ENCODE assay signal across 17 cellular contexts in the genomic region with DNA sequence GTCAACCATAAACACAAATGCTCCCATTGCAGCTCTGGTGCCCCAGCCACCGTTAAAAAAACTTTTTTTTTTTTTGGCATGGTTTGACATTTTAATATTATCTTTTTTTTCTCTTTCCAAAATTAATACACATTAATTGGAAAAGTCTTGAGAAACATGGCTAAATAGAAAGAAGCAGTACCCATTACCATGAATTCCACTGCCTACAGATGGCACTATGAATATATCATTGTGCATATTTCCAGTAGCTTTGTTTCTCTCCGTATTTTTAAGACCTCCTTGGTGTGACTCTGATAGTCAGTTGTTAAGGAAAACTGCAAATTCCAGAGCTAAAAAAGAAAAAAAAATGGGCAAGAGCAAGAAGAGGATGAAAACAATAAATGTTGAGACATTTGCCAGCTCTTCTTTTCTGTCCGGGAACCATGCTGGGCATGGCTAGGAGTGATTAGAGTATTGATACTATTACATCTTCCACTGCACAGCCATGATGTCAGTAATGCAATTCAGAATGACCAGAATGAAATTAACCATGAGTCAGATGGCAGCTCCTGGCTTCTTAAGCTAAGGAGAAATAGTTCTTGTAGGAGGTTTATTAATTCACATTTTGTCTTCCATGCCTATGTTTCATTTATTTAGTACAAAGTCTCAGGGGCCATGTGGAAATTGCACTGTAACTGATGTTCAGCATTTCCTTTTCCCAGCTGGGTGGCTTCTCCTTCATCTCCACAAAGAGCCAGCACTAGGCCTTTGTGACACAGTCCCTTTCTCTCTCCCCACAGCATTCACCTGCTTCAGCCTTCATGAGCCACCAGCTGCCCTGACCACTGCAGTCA. TPM values are rescaled to one million over a fixed set of nuclear protein-coding genes. Genes with fewer than 3 reads are reported as not detected.
A peak's percentile ranks its signal among the peaks of the same experiment; 100 is the strongest.
DNase-seq lines count a peak whose midpoint lies in the region; ATAC-seq and TF ChIP-seq lines count a peak whose summit lies in the region.
"Had no signal": no experiment of that assay in that cellular context is flagged by ENCODE, and none has a peak within 500 bp of the region (broad histone marks: within the 10 kb centered on the region; RNA-seq: fewer than 3 reads in every experiment).

No MANE protein-coding gene starts in this region.

- H3K36me3 Mint-ChIP-seq in HFFc6 (ENCODE audit: low read depth) = no peaks in the 10 kb centered on the region
- no peaks in the 10 kb centered on the region for H3K36me3 Mint-ChIP-seq in activated CD8-positive, alpha-beta memory T cell treated with anti-CD3 and anti-CD28 coated beads, Interleukin-2, amount 10 ng/mL, durations not matched to agents 7 days and 5 days

- H3K27me3 Mint-ChIP-seq in HFFc6 (ENCODE audit: insufficient read depth) = no peaks in the 10 kb centered on the region
- peaks cover 58% of the 10 kb centered on the region for H3K27me3 Mint-ChIP-seq in activated CD8-positive, alpha-beta memory T cell treated with anti-CD3 and anti-CD28 coated beads, Interleukin-2, amount 10 ng/mL, durations not matched to agents 7 days and 5 days

- peaks cover 10% of the 10 kb centered on the region for H3K4me1 Mint-ChIP-seq in HFFc6 (ENCODE audit: low read depth)
- H3K4me1 Mint-ChIP-seq in activated CD8-positive, alpha-beta memory T cell treated with anti-CD3 and anti-CD28 coated beads, Interleukin-2, amount 10 ng/mL, durations not matched to agents 7 days and 5 days = no peaks in the 10 kb centered on the region
- H3K4me1 Mint-ChIP-seq: activated naive CD8-positive, alpha-beta T cell treated with anti-CD3 and anti-CD28 coated beads, Interleukin-2, amount 50 U/mL, for 24 hours had no signal

- no peak overlapping the region for H3K4me3 Mint-ChIP-seq in HFFc6
- H3K4me3 Mint-ChIP-seq in activated CD8-positive, alpha-beta memory T cell treated with anti-CD3 and anti-CD28 coated beads, Interleukin-2, amount 10 ng/mL, durations not matched to agents 7 days and 5 days = no peak overlapping the region
- H3K4me3 Mint-ChIP-seq: activated naive CD8-positive, alpha-beta T cell treated with anti-CD3 and anti-CD28 coated beads, Interleukin-2, amount 50 U/mL, for 24 hours had no signal

- H3K27ac Mint-ChIP-seq in HFFc6 = no peak overlapping the region
- no peak overlapping the region for H3K27ac Mint-ChIP-seq in activated CD8-positive, alpha-beta memory T cell treated with anti-CD3 and anti-CD28 coated beads, Interleukin-2, amount 10 ng/mL, durations not matched to agents 7 days and 5 days
- H3K27ac Mint-ChIP-seq: activated naive CD8-positive, alpha-beta T cell treated with anti-CD3 and anti-CD28 coated beads, Interleukin-2, amount 50 U/mL, for 24 hours had no signal

- H3K27ac ChIP-seq in foreskin keratinocyte (no peak overlapping the region), caudate nucleus (ENCODE audit: low read depth, low read length) (no peak overlapping the region), suprapubic skin (no peak overlapping the region)

- H3K4me3 ChIP-seq in AG10803 (ENCODE audit: low read length) (no peak overlapping the region), suprapubic skin (no peak overlapping the region)

- H3K27me3 ChIP-seq in foreskin keratinocyte (peaks cover 3% of the 10 kb centered on the region), suprapubic skin (no peaks in the 10 kb centered on the region)

- CTCF ChIA-PET in activated CD8-positive, alpha-beta memory T cell treated with anti-CD3 and anti-CD28 coated beads, Interleukin-2, amount 10 ng/mL, durations not matched to agents 7 days and 5 days (lab: Charles Lee) = interaction anchor here (1.1 kb wide), 1 partner anchor 9 kb away, joined by 3 read pairs; no protein-coding TSS in a partner anchor

- TF ChIP-seq POLR2A in suprapubic skin (IDR thresholded peaks at IDR 0.05) = no peak

- no peak for TF ChIP-seq EP300 in suprapubic skin (IDR thresholded peaks at IDR 0.05)

- no peaks in the 10 kb centered on the region for H3K9me3 Mint-ChIP-seq in HFFc6
- H3K9me3 Mint-ChIP-seq in activated CD8-positive, alpha-beta memory T cell treated with anti-CD3 and anti-CD28 coated beads, Interleukin-2, amount 10 ng/mL, durations not matched to agents 7 days and 5 days (ENCODE audit: low read depth) = no peaks in the 10 kb centered on the region
- H3K9me3 Mint-ChIP-seq: activated naive CD8-positive, alpha-beta T cell treated with anti-CD3 and anti-CD28 coated beads, Interleukin-2, amount 50 U/mL, for 24 hours had no signal

- 0 out of 2 replicates have a peak, but pooled peaks have one; percentile 6 for TF ChIP-seq CTCF in AG10803 (conservative IDR thresholded peaks at IDR 0.05; ENCODE audit: low read length)
- TF ChIP-seq CTCF in HFFc6 (IDR thresholded peaks at IDR 0.05) = peak; percentile 26; the same call in 1 of the 2 replicates
- TF ChIP-seq CTCF in foreskin keratinocyte (conservative IDR thresholded peaks at IDR 0.05) = peak; percentile 27
- no peak for TF ChIP-seq CTCF in suprapubic skin (IDR thresholded peaks at IDR 0.05)

- DNase-seq in AG10803 (ENCODE audit: low read depth) (peak; percentile 24), HFFc6 (no peak), foreskin keratinocyte (no peak), caudate nucleus (lab: John Stamatoyannopoulos, UW) (no peak), suprapubic skin (ENCODE audit: low spot score in 2 of 2) (no peak), RPMI8226 (no peak)
- DNase-seq in activated CD8-positive, alpha-beta memory T cell treated with anti-CD3 and anti-CD28 coated beads, Interleukin-2, amount 10 ng/mL, durations not matched to agents 7 days and 5 days = no peak
- DNase-seq: activated naive CD8-positive, alpha-beta T cell treated with anti-CD3 and anti-CD28 coated beads, Interleukin-2, amount 50 U/mL, for 24 hours; AML-193; H7; mammary epithelial cell; NCI-H2029 treated with DMSO at 0.1 percent for 48 hours; NCI-H526; right cardiac atrium; stimulated activated CD4-positive, alpha-beta T cell treated with anti-CD3 and anti-CD28 coated beads, Interleukin-1b, Interleukin-23, amount 100 ng/mL, for 48 hours; T-helper 1 cell had no signal

- H3K36me3 ChIP-seq in suprapubic skin = no peaks in the 10 kb centered on the region

- ATAC-seq in SK-N-SH treated with all-trans-retinoic acid at 6 μM for 48 hours (peak; percentile 57), foreskin keratinocyte (no peak)
- no peak for ATAC-seq in activated CD8-positive, alpha-beta memory T cell treated with anti-CD3 and anti-CD28 coated beads, Interleukin-2, amount 10 ng/mL, durations not matched to agents 7 days and 5 days
- ATAC-seq: activated naive CD8-positive, alpha-beta T cell treated with anti-CD3 and anti-CD28 coated beads, Interleukin-2, amount 50 U/mL, for 24 hours; right cardiac atrium had no signal

- 55% methylated on average over 3 of the region's 3 CpGs for WGBS in suprapubic skin

- H3K4me1 ChIP-seq in foreskin keratinocyte (no peaks in the 10 kb centered on the region), suprapubic skin (no peaks in the 10 kb centered on the region)

- H3K9me3 ChIP-seq in suprapubic skin = no peaks in the 10 kb centered on the region

TF ChIP-seq in SK-N-SH treated with all-trans-retinoic acid at 6 μM for 48 hours, 23 proteins besides CTCF, POLR2A, EP300 and RAD21 (continues in another document):
- TF ChIP-seq TCF4 (CRISPR knock-in tag; IDR thresholded peaks at IDR 0.05; ENCODE audit: borderline replicate concordance) (no peak), BACH2 (CRISPR knock-in tag; IDR thresholded peaks at IDR 0.05; ENCODE audit: borderline replicate concordance) (no peak)
- TF ChIP-seq, protein P1, sequence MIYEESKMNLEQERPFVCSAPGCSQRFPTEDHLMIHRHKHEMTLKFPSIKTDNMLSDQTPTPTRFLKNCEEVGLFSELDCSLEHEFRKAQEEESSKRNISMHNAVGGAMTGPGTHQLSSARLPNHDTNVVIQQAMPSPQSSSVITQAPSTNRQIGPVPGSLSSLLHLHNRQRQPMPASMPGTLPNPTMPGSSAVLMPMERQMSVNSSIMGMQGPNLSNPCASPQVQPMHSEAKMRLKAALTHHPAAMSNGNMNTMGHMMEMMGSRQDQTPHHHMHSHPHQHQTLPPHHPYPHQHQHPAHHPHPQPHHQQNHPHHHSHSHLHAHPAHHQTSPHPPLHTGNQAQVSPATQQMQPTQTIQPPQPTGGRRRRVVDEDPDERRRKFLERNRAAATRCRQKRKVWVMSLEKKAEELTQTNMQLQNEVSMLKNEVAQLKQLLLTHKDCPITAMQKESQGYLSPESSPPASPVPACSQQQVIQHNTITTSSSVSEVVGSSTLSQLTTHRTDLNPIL (CRISPR knock-in tag; IDR thresholded peaks at IDR 0.05; ENCODE audit: low read depth) = no peak
- TF ChIP-seq, protein P2, sequence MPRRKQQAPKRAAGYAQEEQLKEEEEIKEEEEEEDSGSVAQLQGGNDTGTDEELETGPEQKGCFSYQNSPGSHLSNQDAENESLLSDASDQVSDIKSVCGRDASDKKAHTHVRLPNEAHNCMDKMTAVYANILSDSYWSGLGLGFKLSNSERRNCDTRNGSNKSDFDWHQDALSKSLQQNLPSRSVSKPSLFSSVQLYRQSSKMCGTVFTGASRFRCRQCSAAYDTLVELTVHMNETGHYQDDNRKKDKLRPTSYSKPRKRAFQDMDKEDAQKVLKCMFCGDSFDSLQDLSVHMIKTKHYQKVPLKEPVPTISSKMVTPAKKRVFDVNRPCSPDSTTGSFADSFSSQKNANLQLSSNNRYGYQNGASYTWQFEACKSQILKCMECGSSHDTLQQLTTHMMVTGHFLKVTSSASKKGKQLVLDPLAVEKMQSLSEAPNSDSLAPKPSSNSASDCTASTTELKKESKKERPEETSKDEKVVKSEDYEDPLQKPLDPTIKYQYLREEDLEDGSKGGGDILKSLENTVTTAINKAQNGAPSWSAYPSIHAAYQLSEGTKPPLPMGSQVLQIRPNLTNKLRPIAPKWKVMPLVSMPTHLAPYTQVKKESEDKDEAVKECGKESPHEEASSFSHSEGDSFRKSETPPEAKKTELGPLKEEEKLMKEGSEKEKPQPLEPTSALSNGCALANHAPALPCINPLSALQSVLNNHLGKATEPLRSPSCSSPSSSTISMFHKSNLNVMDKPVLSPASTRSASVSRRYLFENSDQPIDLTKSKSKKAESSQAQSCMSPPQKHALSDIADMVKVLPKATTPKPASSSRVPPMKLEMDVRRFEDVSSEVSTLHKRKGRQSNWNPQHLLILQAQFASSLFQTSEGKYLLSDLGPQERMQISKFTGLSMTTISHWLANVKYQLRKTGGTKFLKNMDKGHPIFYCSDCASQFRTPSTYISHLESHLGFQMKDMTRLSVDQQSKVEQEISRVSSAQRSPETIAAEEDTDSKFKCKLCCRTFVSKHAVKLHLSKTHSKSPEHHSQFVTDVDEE (CRISPR knock-in tag; IDR thresholded peaks at IDR 0.05) = no peak

RNA-seq across cellular contexts. Expression of a gene that starts 31.9 kb away (rescaled TPM):
- under 1 TPM; 0.14 to 0.53 (median 0.39) TPM for total RNA-seq in HFFc6 (2021; fragmentation: NEBNext Ultra II Directional; extraction: Animal tissue kit (Norgen Biotek cat#: 25700))
- 0.04 TPM in 1 of 2 replicates, not detected in the other for total RNA-seq in foreskin keratinocyte
- polyA plus RNA-seq in foreskin keratinocyte = not detected in 2 replicates
- not detected for total RNA-seq in activated CD8-positive, alpha-beta memory T cell treated with anti-CD3 and anti-CD28 coated beads, Interleukin-2, amount 10 ng/mL, durations not matched to agents 7 days and 5 days
- total RNA-seq in suprapubic skin = not detected
- polyA plus RNA-seq: mammary epithelial cell had no signal

Comparison
In these comparisons a context has a peak if more than half of its experiments do, and no peak if none do; other contexts are left out.
1. CTCF ChIP-seq: peak in AG10803 (single experiment), HFFc6 (single experiment) and foreskin keratinocyte (single experiment); none in suprapubic skin (0 of 2).